ENCODE assay signal across 23 cellular contexts in genomic region chr1:207067695-207068094, GRCh38. TPM values are rescaled to one million over a fixed set of nuclear protein-coding genes. Genes with fewer than 3 reads are reported as not detected.
DNase-seq lines count a peak whose midpoint lies in the region; ATAC-seq and TF ChIP-seq lines count a peak whose summit lies in the region.
"Had no signal": no experiment of that assay in that cellular context is flagged by ENCODE, and none has a peak within 500 bp of the region (broad histone marks: within the 10 kb centered on the region; RNA-seq: fewer than 3 reads in every experiment).

No MANE protein-coding gene starts in this region.

- POLR2A ChIA-PET in GM10248 (lab: Yijun Ruan, JAX): no interaction called here

- H3K4me3 Mint-ChIP-seq in progenitor cell of endocrine pancreas (ENCODE audit: low read depth): no peak overlapping the region
- H3K4me3 Mint-ChIP-seq: CD8-positive, alpha-beta memory T cell had no signal

- H3K4me1 ChIP-seq in rectal smooth muscle tissue (ENCODE audit: control insufficient read depth, insufficient read depth, low read length): no peaks in the 10 kb centered on the region
- H3K4me1 ChIP-seq: A549 had no signal

- H3K4me3 ChIP-seq in rectal smooth muscle tissue (ENCODE audit: low read length): peak overlapping the region; percentile 17
- H3K4me3 ChIP-seq: A549; BLaER1 treated with 17β-estradiol and CSF1 and Interleukin-3, amounts not matched to agents 10 nM and 100 nM; GM12878; MG63 had no signal

- ATAC-seq in HG02759 (IDR thresholded peaks at IDR 0.05; ENCODE audit: unreplicated experiment): no peak
- ATAC-seq: A549, GM12878 had no signal

- H3K36me3 ChIP-seq in rectal smooth muscle tissue (ENCODE audit: control insufficient read depth, insufficient read depth, low read length): peaks cover 26% of the 10 kb centered on the region
- H3K36me3 ChIP-seq: BLaER1 treated with 17β-estradiol and CSF1 and Interleukin-3, amounts not matched to agents 10 nM and 100 nM; MG63 had no signal

- H3K27ac ChIP-seq in caudate nucleus (ENCODE audit: low read depth, low read length) (peak overlapping the region; percentile 67), rectal smooth muscle tissue (ENCODE audit: low read depth, low read length) (no peak overlapping the region)
- H3K27ac ChIP-seq: A549; BLaER1 treated with 17β-estradiol and CSF1 and Interleukin-3, amounts not matched to agents 10 nM and 100 nM had no signal

- no peaks in the 10 kb centered on the region for H3K9me3 Mint-ChIP-seq in progenitor cell of endocrine pancreas (ENCODE audit: low read depth)
- H3K9me3 Mint-ChIP-seq: CD8-positive, alpha-beta memory T cell had no signal

- H3K27me3 Mint-ChIP-seq in progenitor cell of endocrine pancreas: no peaks in the 10 kb centered on the region
- H3K27me3 Mint-ChIP-seq: CD8-positive, alpha-beta memory T cell had no signal

- TF ChIP-seq CTCF in GM10248 (IDR thresholded peaks at IDR 0.05; ENCODE audit: control extremely low read depth, extremely low read depth, low read depth, missing control alignments) (no peak), progenitor cell of endocrine pancreas (IDR thresholded peaks at IDR 0.05; ENCODE audit: unreplicated experiment) (no peak)

- CTCF ChIA-PET in GM10248 (lab: Yijun Ruan, JAX): interaction anchor here (1.0 to 1.6 kb wide), 3 partner anchors 11 to 85 kb away, joined by 3 to 5 read pairs (median 3); no protein-coding TSS in a partner anchor

- no peaks in the 10 kb centered on the region for H3K4me1 Mint-ChIP-seq in progenitor cell of endocrine pancreas (ENCODE audit: low read depth)

- H3K9ac ChIP-seq in rectal smooth muscle tissue (ENCODE audit: low read length): no peak overlapping the region
- H3K9ac ChIP-seq: BLaER1 treated with 17β-estradiol and CSF1 and Interleukin-3, amounts not matched to agents 10 nM and 100 nM had no signal

- peaks cover 10% of the 10 kb centered on the region for H3K36me3 Mint-ChIP-seq in progenitor cell of endocrine pancreas (ENCODE audit: insufficient read depth)

- no peak overlapping the region for H3K27ac Mint-ChIP-seq in progenitor cell of endocrine pancreas

- no peaks in the 10 kb centered on the region for H3K27me3 ChIP-seq in rectal smooth muscle tissue (ENCODE audit: control insufficient read depth, insufficient read depth, low read length)
- H3K27me3 ChIP-seq: BLaER1 treated with 17β-estradiol and CSF1 and Interleukin-3, amounts not matched to agents 10 nM and 100 nM; MG63 had no signal

- peak; percentile 51 for DNase-seq in NCI-H82 (lab: John Stamatoyannopoulos, UW)
- no peak for DNase-seq in caudate nucleus (lab: John Stamatoyannopoulos, UW)
- DNase-seq in left kidney (ENCODE audit: low read depth, low spot score): peak; percentile 45
- no peak for DNase-seq in SKM-1 treated with dmso at 0.1 percent for 144 hours (lab: John Stamatoyannopoulos, UW; ENCODE audit: unreplicated experiment)
- DNase-seq in GM10248 (ENCODE audit: extremely low spot score): no peak
- no peak for DNase-seq in progenitor cell of endocrine pancreas (ENCODE audit: low spot score, unreplicated experiment)
- DNase-seq: CD8-positive, alpha-beta memory T cell; DND-41; HCEC 1CT; IMR-90; Karpas-422; MG63; NCI-H1092; NCI-H146; NCI-H2081; NCI-H748 treated with DMSO at 0.1 percent for 48 hours; SHP77 had no signal

RNA-seq across cellular contexts. Expression of gene PFKFB2, which starts 14.6 kb away (rescaled TPM):
- 9.6 and 10.6 TPM in 2 replicates for total RNA-seq in progenitor cell of endocrine pancreas

RNA-seq across cellular contexts. Expression of gene YOD1, which starts 16.7 kb away (rescaled TPM):
- total RNA-seq in progenitor cell of endocrine pancreas: 8.7 and 8.8 TPM in 2 replicates

RNA-seq across cellular contexts. Expression of gene C4BPB, which starts 21.0 kb away (rescaled TPM):
- not detected in 2 replicates for total RNA-seq in progenitor cell of endocrine pancreas
- total RNA-seq: IMR-90, NCI-H460 had no signal

RNA-seq across cellular contexts. Expression of gene C1orf116, which starts 35.1 kb away (rescaled TPM):
- total RNA-seq in progenitor cell of endocrine pancreas: 31.3 and 31.9 TPM in 2 replicates
- total RNA-seq: CD8-positive, alpha-beta memory T cell; NCI-H460 had no signal

RNA-seq across cellular contexts. Expression of gene C4BPA, which starts 36.3 kb away (rescaled TPM):
- not detected in 2 replicates for total RNA-seq in progenitor cell of endocrine pancreas
- total RNA-seq: CD8-positive, alpha-beta memory T cell; IMR-90; NCI-H460 had no signal

Comparison
In these comparisons a context has a peak if more than half of its experiments do, and no peak if none do; other contexts are left out.
1. DNase-seq: peak in NCI-H82 (single experiment) and left kidney (single experiment); none in caudate nucleus (0 of 61), SKM-1 treated with dmso at 0.1 percent for 144 hours (single experiment), GM10248 (single experiment) and progenitor cell of endocrine pancreas (single experiment).